Comparison of ENCODE assay signal across 8 cellular contexts in the genomic region with DNA sequence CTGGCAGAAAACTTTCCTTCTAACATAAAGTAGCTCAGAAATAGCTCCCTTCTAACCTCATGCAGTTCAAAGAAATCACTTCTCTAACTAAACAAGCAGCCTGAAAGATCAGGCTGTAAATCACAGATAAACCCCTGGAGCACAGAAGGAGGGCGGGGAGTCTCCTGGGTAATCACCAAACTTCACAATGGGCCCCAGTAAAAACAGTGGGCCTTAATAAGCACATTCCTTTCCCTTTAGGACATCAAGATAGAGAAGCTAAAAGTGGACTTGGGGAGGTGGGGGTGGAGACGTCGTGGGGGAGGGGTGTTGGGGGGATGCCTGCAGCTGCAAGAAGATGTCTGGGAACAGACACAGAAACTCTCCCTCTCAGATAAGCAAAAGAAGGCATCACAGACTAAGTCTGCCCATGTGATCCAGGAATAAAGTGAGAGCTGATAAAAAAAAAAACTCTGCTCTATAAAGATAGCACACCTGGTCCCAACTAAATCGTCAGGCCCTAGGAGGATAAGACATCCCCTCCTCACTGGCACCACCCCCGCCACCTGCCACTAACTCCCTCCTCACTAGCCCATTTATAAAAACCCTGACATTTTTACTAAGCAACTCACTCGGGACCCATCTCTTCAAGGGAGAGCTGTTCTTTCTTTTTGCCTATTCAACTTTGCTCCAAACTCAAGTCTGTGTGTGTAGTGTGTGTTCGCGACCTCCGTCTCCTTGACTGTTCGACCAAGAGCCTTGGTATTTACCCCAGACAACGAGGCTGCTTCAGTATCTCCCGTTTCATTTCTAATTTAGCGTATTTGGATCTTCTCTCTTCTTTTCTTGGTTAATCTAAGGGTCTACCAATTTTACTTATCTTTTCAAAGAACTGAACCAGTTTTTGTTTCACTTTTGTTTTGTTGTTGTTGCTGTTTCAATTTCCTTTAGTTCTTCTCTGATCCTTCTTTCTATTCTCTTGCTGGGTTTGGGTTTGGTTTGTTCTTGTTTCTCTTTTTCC. TPM values are rescaled to one million over a fixed set of nuclear protein-coding genes. Genes with fewer than 3 reads are reported as not detected.
DNase-seq lines count a peak whose midpoint lies in the region; ATAC-seq lines count a peak whose summit lies in the region.

No MANE protein-coding gene starts in this region.

- H3K27me3 Mint-ChIP-seq in activated T-cell treated with anti-CD3 and anti-CD28 coated beads, Interleukin-2, amount 50 U/mL, for 72 hours (ENCODE audit: low read depth) = no peaks in the 10 kb centered on the region

- peak; percentile 53 for DNase-seq in GM03348 (ENCODE audit: low spot score)
- peak; percentile 12 to 24 for DNase-seq in activated T-cell treated with anti-CD3 and anti-CD28 coated beads, Interleukin-2, amount 50 U/mL, for 72 hours
- DNase-seq in glomerular visceral epithelial cell (ENCODE audit: extremely low spot score) = peak; percentile 76
- peak; percentile 25 for DNase-seq in pons (ENCODE audit: low spot score)
- DNase-seq in occipital lobe (lab: John Stamatoyannopoulos, UW) = no peak
- DNase-seq in NCI-H2029 treated with DMSO at 0.1 percent for 48 hours (lab: John Stamatoyannopoulos, UW) = no peak

- H3K4me3 Mint-ChIP-seq in activated T-cell treated with anti-CD3 and anti-CD28 coated beads, Interleukin-2, amount 50 U/mL, for 72 hours = no peak overlapping the region

- H3K4me1 Mint-ChIP-seq in activated T-cell treated with anti-CD3 and anti-CD28 coated beads, Interleukin-2, amount 50 U/mL, for 72 hours (ENCODE audit: low read depth) = peaks cover under 1% of the 10 kb centered on the region

- peaks cover 0 to 6% of the 10 kb centered on the region in 2 donors for H3K36me3 Mint-ChIP-seq in activated T-cell treated with anti-CD3 and anti-CD28 coated beads, Interleukin-2, amount 50 U/mL, for 72 hours (ENCODE audit: insufficient read depth in 2 of 2)

- ATAC-seq in HG03342 (IDR thresholded peaks at IDR 0.05; ENCODE audit: unreplicated experiment) (peak; percentile 41), HG02840 (IDR thresholded peaks at IDR 0.05; ENCODE audit: low FRiP score, unreplicated experiment) (no peak)
- peak; percentile 33 to 36 for ATAC-seq in activated T-cell treated with anti-CD3 and anti-CD28 coated beads, Interleukin-2, amount 50 U/mL, for 72 hours (replicated peaks in 1 of 2)

- H3K27ac Mint-ChIP-seq in activated T-cell treated with anti-CD3 and anti-CD28 coated beads, Interleukin-2, amount 50 U/mL, for 72 hours = no peak overlapping the region

- H3K9me3 Mint-ChIP-seq in activated T-cell treated with anti-CD3 and anti-CD28 coated beads, Interleukin-2, amount 50 U/mL, for 72 hours = no peaks in the 10 kb centered on the region

RNA-seq across cellular contexts. Expression of gene DNAJC15, which starts 31.7 kb away (rescaled TPM):
- total RNA-seq in activated T-cell treated with anti-CD3 and anti-CD28 coated beads, Interleukin-2, amount 50 U/mL, for 72 hours = 10 to 100 TPM; 20.2 to 23.5 TPM
- 18.1 TPM for total RNA-seq in occipital lobe

Comparison
In these comparisons a context has a peak if more than half of its experiments do, and no peak if none do; other contexts are left out.
1. DNase-seq: peak in GM03348 (single experiment), activated T-cell treated with anti-CD3 and anti-CD28 coated beads, Interleukin-2, amount 50 U/mL, for 72 hours (2 of 2), glomerular visceral epithelial cell (single experiment) and pons (single experiment); none in occipital lobe (single experiment) and NCI-H2029 treated with DMSO at 0.1 percent for 48 hours (single experiment).